In genomic region chr4:6751611-6752485, GRCh38 we compare ENCODE assay signal across 14 cellular contexts. TPM values are rescaled to one million over a fixed set of nuclear protein-coding genes. Genes with fewer than 3 reads are reported as not detected.
DNase-seq lines count a peak whose midpoint lies in the region; ATAC-seq and TF ChIP-seq lines count a peak whose summit lies in the region.
"Had no signal": no experiment of that assay in that cellular context is flagged by ENCODE, and none has a peak within 500 bp of the region (broad histone marks: within the 10 kb centered on the region; RNA-seq: fewer than 3 reads in every experiment).

No MANE protein-coding gene starts in this region.

- H4K20me1 ChIP-seq in OCI-LY7 (ENCODE audit: insufficient read depth, low read length) = no peaks in the 10 kb centered on the region

- H3K4me3 Mint-ChIP-seq in activated CD4-positive, alpha-beta T cell treated with anti-CD3 and anti-CD28 coated beads for 36 hours = peak overlapping the region; percentile 31
- H3K4me3 Mint-ChIP-seq in Caco-2 (ENCODE audit: unreplicated experiment) = no peak overlapping the region

- in situ Hi-C loops in KBM-7 (cut with MboI; ENCODE audit: low pct_unique_long_range_greater_than_20kb, low sequenced_read_pairs) = no loop called here

- no peak for TF ChIP-seq POLR2A in prostate gland (IDR thresholded peaks at IDR 0.05)

- no peaks in the 10 kb centered on the region for H3K9me3 Mint-ChIP-seq in activated CD4-positive, alpha-beta T cell treated with anti-CD3 and anti-CD28 coated beads for 36 hours (ENCODE audit: low read depth)
- no peaks in the 10 kb centered on the region for H3K9me3 Mint-ChIP-seq in Caco-2 (ENCODE audit: unreplicated experiment)

- DNase-seq in activated CD4-positive, alpha-beta T cell treated with anti-CD3 and anti-CD28 coated beads for 36 hours = no peak
- no peak for DNase-seq in activated CD4-positive, alpha-beta T cell treated with anti-CD3 and anti-CD28 coated beads for 48 hours
- DNase-seq in OCI-LY7 (ENCODE audit: low spot score) (no peak), prostate gland (ENCODE audit: low spot score) (no peak), KBM-7 (no peak), Caco-2 (no peak), NCI-H1694 (lab: John Stamatoyannopoulos, UW) (no peak)
- DNase-seq: activated effector memory CD4-positive, alpha-beta T cell treated with Interleukin-2 at 50 U/mL for 16 hours; effector CD8-positive, alpha-beta T cell; NCI-H345; nucleus accumbens; SW 1271; testis had no signal

- BruUV-seq in OCI-LY7 (replicated peaks; lab: Mats Ljungman, UMichigan) (no TSS peak), Caco-2 (replicated peaks; lab: Mats Ljungman, UMichigan) (no TSS peak)

- peak overlapping the region; percentile 31; the same call in 1 of the 2 replicates for H3K4me2 ChIP-seq in OCI-LY7 (ENCODE audit: low read length)

- 0 out of 2 replicates have a peak overlapping the region, but pooled peaks have one; percentile 37 for H2AFZ ChIP-seq in OCI-LY7 (ENCODE audit: low read length)

- WGBS in prostate gland = 79% methylated on average over 18 of the region's 18 CpGs

- ATAC-seq in activated CD4-positive, alpha-beta T cell treated with anti-CD3 and anti-CD28 coated beads for 36 hours = no peak

- H3K9me2 ChIP-seq in OCI-LY7 (ENCODE audit: insufficient read depth, low read length) = no peaks in the 10 kb centered on the region

- H3K9ac ChIP-seq in duodenal mucosa (ENCODE audit: low read depth in 1 of 2, low read length in 2 of 2) = no peak overlapping the region

- intact Hi-C loops in activated CD4-positive, alpha-beta T cell treated with anti-CD3 and anti-CD28 coated beads for 36 hours (cut with DNase I, micrococcal nuclease) = no loop called here
- intact Hi-C loops in OCI-LY7 (cut with micrococcal nuclease; ENCODE audit: unreplicated experiment) (no loop called here), prostate gland (cut with DNase I) (no loop called here), Caco-2 (cut with micrococcal nuclease; ENCODE audit: unreplicated experiment) (no loop called here)

- H3K9me3 ChIP-seq in OCI-LY7 (ENCODE audit: low read length) = no peaks in the 10 kb centered on the region
- H3K9me3 ChIP-seq in duodenal mucosa (ENCODE audit: control insufficient read depth in 1 of 2, low read length in 2 of 2) = no peaks in the 10 kb centered on the region
- H3K9me3 ChIP-seq in prostate gland = no peaks in the 10 kb centered on the region
- H3K9me3 ChIP-seq in Caco-2 = no peaks in the 10 kb centered on the region
- H3K9me3 ChIP-seq: testis had no signal

- H3K27ac Mint-ChIP-seq in activated CD4-positive, alpha-beta T cell treated with anti-CD3 and anti-CD28 coated beads for 36 hours = peak overlapping the region; percentile 35
- no peak overlapping the region for H3K27ac Mint-ChIP-seq in Caco-2 (ENCODE audit: unreplicated experiment)

- H3K4me1 ChIP-seq in OCI-LY7 (ENCODE audit: insufficient read depth, low read length, poor library complexity, severe bottlenecking) = no peaks in the 10 kb centered on the region
- H3K4me1 ChIP-seq in duodenal mucosa (ENCODE audit: control insufficient read depth in 1 of 2, insufficient read depth in 2 of 2, low read length in 2 of 2) = peaks cover 58 to 64% of the 10 kb centered on the region in 2 donors
- H3K4me1 ChIP-seq in prostate gland (replicated peaks) = peaks cover 34% of the 10 kb centered on the region
- peaks cover 41% of the 10 kb centered on the region for H3K4me1 ChIP-seq in Caco-2

- no peak overlapping the region for H3K27ac ChIP-seq in OCI-LY7 (ENCODE audit: low read depth, low read length, poor library complexity, severe bottlenecking)
- H3K27ac ChIP-seq in duodenal mucosa (ENCODE audit: low read depth, low read length) = no peak overlapping the region
- peak overlapping the region; percentile 45 to 83 for H3K27ac ChIP-seq in prostate gland
- H3K27ac ChIP-seq: testis had no signal

- no peaks in the 10 kb centered on the region for H3K79me2 ChIP-seq in OCI-LY7 (ENCODE audit: insufficient read depth, low read depth, low read length)

- CTCF ChIA-PET in activated CD4-positive, alpha-beta T cell treated with anti-CD3 and anti-CD28 coated beads for 36 hours (lab: Charles Lee) = interaction anchor here (0.7 to 0.9 kb wide), 2 partner anchors 31 to 236 kb away, joined by 3 to 5 read pairs; no protein-coding TSS in a partner anchor
- CTCF ChIA-PET in OCI-LY7 (lab: Charles Lee; ENCODE audit: unreplicated experiment) = no interaction called here
- CTCF ChIA-PET in Caco-2 (lab: Charles Lee) = no interaction called here

- no peak for TF ChIP-seq CTCF in OCI-LY7 (conservative IDR thresholded peaks at IDR 0.05; ENCODE audit: low read length)
- TF ChIP-seq CTCF in prostate gland (IDR thresholded peaks at IDR 0.05) = no peak
- TF ChIP-seq CTCF in Caco-2 (IDR thresholded peaks at IDR 0.05; ENCODE audit: insufficient read depth in 1 of 2, low read depth in 1 of 2, low read length in 1 of 2, severe bottlenecking in 1 of 2, unreplicated experiment in 1 of 2) = no peak

- peaks cover 10% of the 10 kb centered on the region for H3K4me1 Mint-ChIP-seq in activated CD4-positive, alpha-beta T cell treated with anti-CD3 and anti-CD28 coated beads for 36 hours
- peaks cover 14% of the 10 kb centered on the region for H3K4me1 Mint-ChIP-seq in Caco-2 (ENCODE audit: low read depth, unreplicated experiment)

- no peaks in the 10 kb centered on the region for H3K36me3 Mint-ChIP-seq in activated CD4-positive, alpha-beta T cell treated with anti-CD3 and anti-CD28 coated beads for 36 hours (ENCODE audit: low read depth)
- H3K36me3 Mint-ChIP-seq in Caco-2 (ENCODE audit: insufficient read depth, unreplicated experiment) = no peaks in the 10 kb centered on the region

- H3K27me3 Mint-ChIP-seq in activated CD4-positive, alpha-beta T cell treated with anti-CD3 and anti-CD28 coated beads for 36 hours = no peaks in the 10 kb centered on the region
- no peaks in the 10 kb centered on the region for H3K27me3 Mint-ChIP-seq in Caco-2 (ENCODE audit: insufficient read depth, unreplicated experiment)

- POLR2A ChIA-PET in activated CD4-positive, alpha-beta T cell treated with anti-CD3 and anti-CD28 coated beads for 36 hours (lab: Charles Lee) = no interaction called here
- POLR2A ChIA-PET in OCI-LY7 (lab: Charles Lee) = interaction anchor here (0.6 kb wide), 2 partner anchors 15 to 96 kb away, joined by 3 to 4 read pairs; no protein-coding TSS in a partner anchor
- POLR2A ChIA-PET in Caco-2 (lab: Charles Lee) = no interaction called here

- H3K36me3 ChIP-seq in OCI-LY7 (ENCODE audit: insufficient read depth, low read length) (no peaks in the 10 kb centered on the region), duodenal mucosa (ENCODE audit: control insufficient read depth in 1 of 2, insufficient read depth in 2 of 2, low read length in 2 of 2) (no peaks in the 10 kb centered on the region), prostate gland (no peaks in the 10 kb centered on the region), Caco-2 (ENCODE audit: control insufficient read depth, insufficient read depth, low read length) (no peaks in the 10 kb centered on the region)

- no peaks in the 10 kb centered on the region for H3K27me3 ChIP-seq in duodenal mucosa (ENCODE audit: control insufficient read depth in 1 of 2, insufficient read depth in 2 of 2, low read length in 2 of 2)
- no peaks in the 10 kb centered on the region for H3K27me3 ChIP-seq in prostate gland (replicated peaks; ENCODE audit: insufficient read depth)
- H3K27me3 ChIP-seq in Caco-2 (replicated peaks; ENCODE audit: control insufficient read depth, insufficient read depth, low read length) = no peaks in the 10 kb centered on the region
- H3K27me3 ChIP-seq: testis had no signal

- no peak overlapping the region for H3K4me3 ChIP-seq in OCI-LY7 (ENCODE audit: low read depth, low read length, poor library complexity, severe bottlenecking)
- peak overlapping the region; percentile 24 to 42 for H3K4me3 ChIP-seq in duodenal mucosa (ENCODE audit: low read depth in 1 of 2, low read length in 2 of 2)
- H3K4me3 ChIP-seq in prostate gland = no peak overlapping the region
- H3K4me3 ChIP-seq in Caco-2 (ENCODE audit: low read depth, low read length) = no peak overlapping the region
- H3K4me3 ChIP-seq: testis had no signal

RNA-seq across cellular contexts. Expression of gene KIAA0232, which starts 30.7 kb away (rescaled TPM):
- 10 to 100 TPM in 1 of 2 experiments, 1 to 10 TPM in 1; 9.4 to 13.1 TPM for total RNA-seq in activated CD4-positive, alpha-beta T cell treated with anti-CD3 and anti-CD28 coated beads for 36 hours
- total RNA-seq in OCI-LY7 (2014; rRNA removed; shearing (Covaris generic)) = 7.5 and 8.0 TPM in 2 replicates
- total RNA-seq in OCI-LY7 (2022) = 13.5 and 15.8 TPM in 2 replicates
- 10 to 100 TPM; 35.3 to 42.1 TPM for total RNA-seq in prostate gland
- total RNA-seq in Caco-2 (2022) = 19.7 and 20.3 TPM in 2 replicates

RNA-seq across cellular contexts. Expression of gene BLOC1S4, which starts 35.9 kb away (rescaled TPM):
- total RNA-seq in activated CD4-positive, alpha-beta T cell treated with anti-CD3 and anti-CD28 coated beads for 36 hours = 10 to 100 TPM; 10.1 to 16.7 TPM
- total RNA-seq in OCI-LY7 (2014; rRNA removed; shearing (Covaris generic)) = 26.5 and 36.1 TPM in 2 replicates
- total RNA-seq in OCI-LY7 (2022) (26.1 and 32.3 TPM in 2 replicates), prostate gland (10 to 100 TPM; 20.4 to 35.2 TPM), Caco-2 (2022) (16.6 and 17.2 TPM in 2 replicates)

RNA-seq across cellular contexts. Expression of gene MRFAP1L1, which starts 42.2 kb away (rescaled TPM):
- 10 to 100 TPM; 36.4 to 45.0 TPM for total RNA-seq in activated CD4-positive, alpha-beta T cell treated with anti-CD3 and anti-CD28 coated beads for 36 hours
- total RNA-seq in OCI-LY7 (2014; rRNA removed; shearing (Covaris generic)) = 50.5 and 79.2 TPM in 2 replicates
- total RNA-seq in OCI-LY7 (2022) = 49.3 and 50.1 TPM in 2 replicates
- total RNA-seq in prostate gland = 10 to 100 TPM; 65.2 to 81.9 TPM
- total RNA-seq in Caco-2 (2022) = 46.4 and 47.5 TPM in 2 replicates

RNA-seq across cellular contexts. Expression of gene S100P, which starts 58.2 kb away (rescaled TPM):
- total RNA-seq in activated CD4-positive, alpha-beta T cell treated with anti-CD3 and anti-CD28 coated beads for 36 hours = 1 to 10 TPM; 1.9 to 2.1 TPM
- total RNA-seq in OCI-LY7 (2014; rRNA removed; shearing (Covaris generic)) = not detected in 2 replicates
- total RNA-seq in OCI-LY7 (2022) (not detected in 2 replicates), prostate gland (10 to 100 TPM in 1 of 2 donors, 1 to 10 TPM in 1; 7.3 to 21.9 TPM), Caco-2 (2022) (70.8 and 96.9 TPM in 2 replicates)

Comparison
In these comparisons a context has a peak if more than half of its experiments do, and no peak if none do; other contexts are left out.
1. H3K27ac ChIP-seq: peak in prostate gland (2 of 2); none in OCI-LY7 (single experiment) and duodenal mucosa (single experiment).
2. H3K4me3 ChIP-seq: peak in duodenal mucosa (2 of 2); none in OCI-LY7 (single experiment), prostate gland (0 of 2) and Caco-2 (single experiment).